ENCODE assay signal across 22 cellular contexts in the genomic region with DNA sequence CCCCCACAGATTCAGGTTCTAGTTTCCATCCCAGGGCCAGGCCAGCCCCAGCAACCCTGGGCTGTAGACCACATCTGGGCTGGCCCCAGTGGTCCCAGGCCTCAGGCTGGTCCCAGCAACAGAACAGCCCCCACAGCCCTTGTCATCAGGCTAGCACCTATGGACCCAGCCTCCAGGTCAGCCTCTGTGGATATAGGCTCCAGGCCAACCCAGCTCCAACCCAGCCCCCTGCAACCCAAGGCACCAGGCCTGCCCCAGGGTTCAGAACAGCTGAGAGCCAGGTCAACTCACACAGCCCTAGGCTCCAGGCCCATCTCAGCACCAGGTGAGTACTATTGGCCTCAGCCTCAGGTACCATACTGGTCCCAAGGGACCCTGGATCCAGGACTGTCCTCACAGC.
"Had no signal": no experiment of that assay in that cellular context is flagged by ENCODE, and none has a peak within 500 bp of the region (broad histone marks: within the 10 kb centered on the region; RNA-seq: fewer than 3 reads in every experiment).

No MANE protein-coding gene starts in this region.

- H3K9me3 ChIP-seq: colonic mucosa, gastroesophageal sphincter, left lung, lower lobe of right lung, mucosa of descending colon had no signal

- DNase-seq: colonic mucosa; cortex of kidney; effector CD8-positive, alpha-beta T cell; effector memory CD8-positive, alpha-beta T cell; endodermal cell; erythroblast; foreskin keratinocyte; heart left ventricle; immature natural killer cell; islet precursor cell; left cardiac atrium; left lung; left ventricle myocardium superior; lower lobe of right lung; mesenchymal stem cell; mucosa of descending colon had no signal

- H3K27me3 Mint-ChIP-seq: dendritic cell treated with granulocyte-macrophage colony-stimulating factor and Interleukin-4, amounts not matched to agents 40 ng/mL and 50 ng/mL, for 4 days; effector memory CD8-positive, alpha-beta T cell had no signal

- H3K27ac ChIP-seq: colonic mucosa, epithelial cell of prostate, foreskin keratinocyte, gastroesophageal sphincter, heart left ventricle, hepatocyte, left lung, lower lobe of right lung had no signal

- H3K27me3 ChIP-seq: colonic mucosa, foreskin keratinocyte, gastroesophageal sphincter, heart left ventricle, hepatocyte had no signal

- H3K36me3 ChIP-seq: colonic mucosa, gastroesophageal sphincter, heart left ventricle, left lung, lower lobe of right lung had no signal

- H3K36me3 Mint-ChIP-seq: immature natural killer cell, mesothelial cell of epicardium had no signal

- H3K4me3 ChIP-seq: colonic mucosa, gastroesophageal sphincter, heart left ventricle, hepatocyte, left lung, lower lobe of right lung, mucosa of descending colon had no signal

- H3K4me1 ChIP-seq: colonic mucosa, foreskin keratinocyte, gastroesophageal sphincter, heart left ventricle, left lung, lower lobe of right lung had no signal

- H3K27ac Mint-ChIP-seq: dendritic cell treated with granulocyte-macrophage colony-stimulating factor and Interleukin-4, amounts not matched to agents 40 ng/mL and 50 ng/mL, for 4 days; effector memory CD8-positive, alpha-beta T cell; endodermal cell; immature natural killer cell; mesothelial cell of epicardium had no signal

- H3K9me3 Mint-ChIP-seq: effector memory CD8-positive, alpha-beta T cell had no signal

- ATAC-seq: effector memory CD8-positive, alpha-beta T cell; esophagus mucosa; foreskin keratinocyte; gastroesophageal sphincter; left cardiac atrium; left lung; left ventricle myocardium superior; lower lobe of right lung; mucosa of descending colon had no signal

- H3K4me1 Mint-ChIP-seq: endodermal cell, immature natural killer cell, mesothelial cell of epicardium had no signal

- H3K4me3 Mint-ChIP-seq: dendritic cell treated with granulocyte-macrophage colony-stimulating factor and Interleukin-4, amounts not matched to agents 40 ng/mL and 50 ng/mL, for 4 days; effector memory CD8-positive, alpha-beta T cell; endodermal cell; immature natural killer cell; mesothelial cell of epicardium had no signal
